Comparison of ENCODE assay signal across 1 cellular context in the genomic region with DNA sequence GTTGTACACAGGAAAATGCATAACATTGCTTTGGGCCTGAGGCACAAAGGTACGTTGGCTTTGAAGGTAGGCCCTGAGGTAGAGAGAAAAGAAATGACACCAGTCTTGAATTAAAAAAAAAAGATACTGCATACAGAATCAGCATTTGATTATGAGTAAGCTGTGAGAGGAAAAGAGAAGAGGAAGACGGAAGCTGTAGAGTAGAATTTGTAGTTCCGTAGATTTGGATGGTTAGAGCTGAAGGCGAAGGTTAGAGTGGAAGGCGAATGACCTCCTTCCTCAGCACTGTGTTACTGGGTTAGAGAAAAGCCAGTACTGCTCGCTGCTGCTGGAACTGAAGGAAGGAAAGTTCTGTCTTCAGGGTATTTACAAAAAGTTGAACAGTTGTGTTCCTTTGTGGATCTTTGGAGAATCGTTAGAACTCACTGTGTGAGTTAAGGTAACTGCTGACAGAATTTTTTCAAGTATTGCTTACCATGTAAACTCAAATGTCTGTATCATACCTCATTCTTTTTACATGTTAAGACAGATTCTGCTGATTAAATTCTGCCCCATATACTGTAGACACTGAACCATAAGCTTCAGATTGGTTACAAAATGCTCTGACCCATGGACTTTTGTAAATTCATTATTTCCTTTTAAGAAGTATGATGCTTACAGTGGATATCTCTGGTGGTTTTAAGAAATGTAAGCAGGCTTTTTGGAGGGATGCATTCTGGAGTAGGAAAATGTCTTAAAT.
TF ChIP-seq lines count a peak whose summit lies in the region.

No MANE protein-coding gene starts in this region.

TF ChIP-seq in GM23338, 12 proteins besides CTCF, POLR2A, EP300 and RAD21 (continued from another document):
- TF ChIP-seq, protein P1, sequence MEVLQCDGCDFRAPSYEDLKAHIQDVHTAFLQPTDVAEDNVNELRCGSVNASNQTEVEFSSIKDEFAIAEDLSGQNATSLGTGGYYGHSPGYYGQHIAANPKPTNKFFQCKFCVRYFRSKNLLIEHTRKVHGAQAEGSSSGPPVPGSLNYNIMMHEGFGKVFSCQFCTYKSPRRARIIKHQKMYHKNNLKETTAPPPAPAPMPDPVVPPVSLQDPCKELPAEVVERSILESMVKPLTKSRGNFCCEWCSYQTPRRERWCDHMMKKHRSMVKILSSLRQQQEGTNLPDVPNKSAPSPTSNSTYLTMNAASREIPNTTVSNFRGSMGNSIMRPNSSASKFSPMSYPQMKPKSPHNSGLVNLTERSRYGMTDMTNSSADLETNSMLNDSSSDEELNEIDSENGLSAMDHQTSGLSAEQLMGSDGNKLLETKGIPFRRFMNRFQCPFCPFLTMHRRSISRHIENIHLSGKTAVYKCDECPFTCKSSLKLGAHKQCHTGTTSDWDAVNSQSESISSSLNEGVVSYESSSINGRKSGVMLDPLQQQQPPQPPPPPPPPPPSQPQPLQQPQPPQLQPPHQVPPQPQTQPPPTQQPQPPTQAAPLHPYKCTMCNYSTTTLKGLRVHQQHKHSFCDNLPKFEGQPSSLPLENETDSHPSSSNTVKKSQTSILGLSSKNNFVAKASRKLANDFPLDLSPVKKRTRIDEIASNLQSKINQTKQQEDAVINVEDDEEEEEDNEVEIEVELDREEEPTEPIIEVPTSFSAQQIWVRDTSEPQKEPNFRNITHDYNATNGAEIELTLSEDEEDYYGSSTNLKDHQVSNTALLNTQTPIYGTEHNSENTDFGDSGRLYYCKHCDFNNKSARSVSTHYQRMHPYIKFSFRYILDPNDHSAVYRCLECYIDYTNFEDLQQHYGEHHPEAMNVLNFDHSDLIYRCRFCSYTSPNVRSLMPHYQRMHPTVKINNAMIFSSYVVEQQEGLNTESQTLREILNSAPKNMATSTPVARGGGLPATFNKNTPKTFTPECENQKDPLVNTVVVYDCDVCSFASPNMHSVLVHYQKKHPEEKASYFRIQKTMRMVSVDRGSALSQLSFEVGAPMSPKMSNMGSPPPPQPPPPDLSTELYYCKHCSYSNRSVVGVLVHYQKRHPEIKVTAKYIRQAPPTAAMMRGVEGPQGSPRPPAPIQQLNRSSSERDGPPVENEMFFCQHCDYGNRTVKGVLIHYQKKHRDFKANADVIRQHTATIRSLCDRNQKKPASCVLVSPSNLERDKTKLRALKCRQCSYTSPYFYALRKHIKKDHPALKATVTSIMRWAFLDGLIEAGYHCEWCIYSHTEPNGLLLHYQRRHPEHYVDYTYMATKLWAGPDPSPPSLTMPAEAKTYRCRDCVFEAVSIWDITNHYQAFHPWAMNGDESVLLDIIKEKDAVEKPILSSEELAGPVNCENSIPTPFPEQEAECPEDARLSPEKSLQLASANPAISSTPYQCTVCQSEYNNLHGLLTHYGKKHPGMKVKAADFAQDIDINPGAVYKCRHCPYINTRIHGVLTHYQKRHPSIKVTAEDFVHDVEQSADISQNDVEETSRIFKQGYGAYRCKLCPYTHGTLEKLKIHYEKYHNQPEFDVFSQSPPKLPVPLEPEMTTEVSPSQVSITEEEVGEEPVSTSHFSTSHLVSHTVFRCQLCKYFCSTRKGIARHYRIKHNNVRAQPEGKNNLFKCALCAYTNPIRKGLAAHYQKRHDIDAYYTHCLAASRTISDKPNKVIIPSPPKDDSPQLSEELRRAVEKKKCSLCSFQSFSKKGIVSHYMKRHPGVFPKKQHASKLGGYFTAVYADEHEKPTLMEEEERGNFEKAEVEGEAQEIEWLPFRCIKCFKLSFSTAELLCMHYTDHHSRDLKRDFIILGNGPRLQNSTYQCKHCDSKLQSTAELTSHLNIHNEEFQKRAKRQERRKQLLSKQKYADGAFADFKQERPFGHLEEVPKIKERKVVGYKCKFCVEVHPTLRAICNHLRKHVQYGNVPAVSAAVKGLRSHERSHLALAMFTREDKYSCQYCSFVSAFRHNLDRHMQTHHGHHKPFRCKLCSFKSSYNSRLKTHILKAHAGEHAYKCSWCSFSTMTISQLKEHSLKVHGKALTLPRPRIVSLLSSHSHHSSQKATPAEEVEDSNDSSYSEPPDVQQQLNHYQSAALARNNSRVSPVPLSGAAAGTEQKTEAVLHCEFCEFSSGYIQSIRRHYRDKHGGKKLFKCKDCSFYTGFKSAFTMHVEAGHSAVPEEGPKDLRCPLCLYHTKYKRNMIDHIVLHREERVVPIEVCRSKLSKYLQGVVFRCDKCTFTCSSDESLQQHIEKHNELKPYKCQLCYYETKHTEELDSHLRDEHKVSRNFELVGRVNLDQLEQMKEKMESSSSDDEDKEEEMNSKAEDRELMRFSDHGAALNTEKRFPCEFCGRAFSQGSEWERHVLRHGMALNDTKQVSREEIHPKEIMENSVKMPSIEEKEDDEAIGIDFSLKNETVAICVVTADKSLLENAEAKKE (CRISPR knock-in tag; IDR thresholded peaks at IDR 0.05), result no peak
- TF ChIP-seq EZH2phosphoT487 (IDR thresholded peaks at IDR 0.05; ENCODE audit: unreplicated experiment) (no peak), CREB1 (CRISPR knock-in tag; IDR thresholded peaks at IDR 0.05; ENCODE audit: low read depth) (no peak), ZNF114 (CRISPR knock-in tag; IDR thresholded peaks at IDR 0.05) (no peak), ZNF331 (CRISPR knock-in tag; IDR thresholded peaks at IDR 0.05; ENCODE audit: low read depth) (no peak)
- TF ChIP-seq, protein P2, sequence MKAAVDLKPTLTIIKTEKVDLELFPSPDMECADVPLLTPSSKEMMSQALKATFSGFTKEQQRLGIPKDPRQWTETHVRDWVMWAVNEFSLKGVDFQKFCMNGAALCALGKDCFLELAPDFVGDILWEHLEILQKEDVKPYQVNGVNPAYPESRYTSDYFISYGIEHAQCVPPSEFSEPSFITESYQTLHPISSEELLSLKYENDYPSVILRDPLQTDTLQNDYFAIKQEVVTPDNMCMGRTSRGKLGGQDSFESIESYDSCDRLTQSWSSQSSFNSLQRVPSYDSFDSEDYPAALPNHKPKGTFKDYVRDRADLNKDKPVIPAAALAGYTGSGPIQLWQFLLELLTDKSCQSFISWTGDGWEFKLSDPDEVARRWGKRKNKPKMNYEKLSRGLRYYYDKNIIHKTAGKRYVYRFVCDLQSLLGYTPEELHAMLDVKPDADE (IDR thresholded peaks at IDR 0.05), result no peak
- TF ChIP-seq, protein P3, sequence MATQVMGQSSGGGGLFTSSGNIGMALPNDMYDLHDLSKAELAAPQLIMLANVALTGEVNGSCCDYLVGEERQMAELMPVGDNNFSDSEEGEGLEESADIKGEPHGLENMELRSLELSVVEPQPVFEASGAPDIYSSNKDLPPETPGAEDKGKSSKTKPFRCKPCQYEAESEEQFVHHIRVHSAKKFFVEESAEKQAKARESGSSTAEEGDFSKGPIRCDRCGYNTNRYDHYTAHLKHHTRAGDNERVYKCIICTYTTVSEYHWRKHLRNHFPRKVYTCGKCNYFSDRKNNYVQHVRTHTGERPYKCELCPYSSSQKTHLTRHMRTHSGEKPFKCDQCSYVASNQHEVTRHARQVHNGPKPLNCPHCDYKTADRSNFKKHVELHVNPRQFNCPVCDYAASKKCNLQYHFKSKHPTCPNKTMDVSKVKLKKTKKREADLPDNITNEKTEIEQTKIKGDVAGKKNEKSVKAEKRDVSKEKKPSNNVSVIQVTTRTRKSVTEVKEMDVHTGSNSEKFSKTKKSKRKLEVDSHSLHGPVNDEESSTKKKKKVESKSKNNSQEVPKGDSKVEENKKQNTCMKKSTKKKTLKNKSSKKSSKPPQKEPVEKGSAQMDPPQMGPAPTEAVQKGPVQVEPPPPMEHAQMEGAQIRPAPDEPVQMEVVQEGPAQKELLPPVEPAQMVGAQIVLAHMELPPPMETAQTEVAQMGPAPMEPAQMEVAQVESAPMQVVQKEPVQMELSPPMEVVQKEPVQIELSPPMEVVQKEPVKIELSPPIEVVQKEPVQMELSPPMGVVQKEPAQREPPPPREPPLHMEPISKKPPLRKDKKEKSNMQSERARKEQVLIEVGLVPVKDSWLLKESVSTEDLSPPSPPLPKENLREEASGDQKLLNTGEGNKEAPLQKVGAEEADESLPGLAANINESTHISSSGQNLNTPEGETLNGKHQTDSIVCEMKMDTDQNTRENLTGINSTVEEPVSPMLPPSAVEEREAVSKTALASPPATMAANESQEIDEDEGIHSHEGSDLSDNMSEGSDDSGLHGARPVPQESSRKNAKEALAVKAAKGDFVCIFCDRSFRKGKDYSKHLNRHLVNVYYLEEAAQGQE (IDR thresholded peaks at IDR 0.05; ENCODE audit: unreplicated experiment), result no peak
